Comparison of ENCODE assay signal across 16 cellular contexts in genomic region chr10:60661627-60662026, GRCh38.
DNase-seq lines count a peak whose midpoint lies in the region; ATAC-seq and TF ChIP-seq lines count a peak whose summit lies in the region.
"Had no signal": no experiment of that assay in that cellular context is flagged by ENCODE, and none has a peak within 500 bp of the region (broad histone marks: within the 10 kb centered on the region; RNA-seq: fewer than 3 reads in every experiment).

No MANE protein-coding gene starts in this region.

- in situ Hi-C loops in ACHN (cut with HindIII; ENCODE audit: low pct_ligation_motif_present, low pct_unique_long_range_greater_than_20kb, low sequenced_read_pairs) = no loop called here
- in situ Hi-C loops in astrocyte of the spinal cord (cut with HindIII; ENCODE audit: low sequenced_read_pairs) = no loop called here

- peaks cover 22% of the 10 kb centered on the region for H3K4me1 Mint-ChIP-seq in stimulated activated effector memory CD8-positive, alpha-beta T cell treated with anti-CD3 and anti-CD28 coated beads, Interleukin-12 subunit alpha, Interleukin-12 subunit beta, amount 100 ng/mL, for 72 hours
- H3K4me1 Mint-ChIP-seq: B cell, nephron had no signal

- H3K27me3 ChIP-seq in upper lobe of left lung = no peaks in the 10 kb centered on the region
- H3K27me3 ChIP-seq: esophagus muscularis mucosa, transverse colon had no signal

- H3K36me3 Mint-ChIP-seq in stimulated activated effector memory CD8-positive, alpha-beta T cell treated with anti-CD3 and anti-CD28 coated beads, Interleukin-12 subunit alpha, Interleukin-12 subunit beta, amount 100 ng/mL, for 72 hours = no peaks in the 10 kb centered on the region

- no peak overlapping the region for H3K27ac Mint-ChIP-seq in stimulated activated effector memory CD8-positive, alpha-beta T cell treated with anti-CD3 and anti-CD28 coated beads, Interleukin-12 subunit alpha, Interleukin-12 subunit beta, amount 100 ng/mL, for 72 hours
- H3K27ac Mint-ChIP-seq: B cell, nephron had no signal

- TF ChIP-seq EP300 in upper lobe of left lung (IDR thresholded peaks at IDR 0.05) = no peak

- H3K9me3 Mint-ChIP-seq in stimulated activated effector memory CD8-positive, alpha-beta T cell treated with anti-CD3 and anti-CD28 coated beads, Interleukin-12 subunit alpha, Interleukin-12 subunit beta, amount 100 ng/mL, for 72 hours = no peaks in the 10 kb centered on the region

- H3K4me3 ChIP-seq in astrocyte of the spinal cord (ENCODE audit: low read depth, low read length) (no peak overlapping the region), upper lobe of left lung (no peak overlapping the region)
- H3K4me3 ChIP-seq: esophagus muscularis mucosa, transverse colon had no signal

- peak; percentile 88 for DNase-seq in ACHN
- peak; percentile 61 for DNase-seq in HS-27A (ENCODE audit: low read depth)
- DNase-seq in astrocyte of the spinal cord (ENCODE audit: low read depth, low spot score) = peak; percentile 81
- DNase-seq in kidney glomerular epithelial cell (lab: John Stamatoyannopoulos, UW) = peak; percentile 18
- no peak for DNase-seq in upper lobe of left lung
- no peak for DNase-seq in NCI-H524 treated with DMSO at 0.1 percent for 48 hours (lab: John Stamatoyannopoulos, UW)
- no peak for DNase-seq in left ventricle myocardium superior
- DNase-seq in stimulated activated effector memory CD8-positive, alpha-beta T cell treated with anti-CD3 and anti-CD28 coated beads, Interleukin-12 subunit alpha, Interleukin-12 subunit beta, amount 100 ng/mL, for 72 hours (ENCODE audit: low spot score in 2 of 2) = no peak
- DNase-seq: activated CD4-positive, alpha-beta T cell treated with anti-CD3 and anti-CD28 coated beads for 1 hour; central memory CD4-positive, alpha-beta T cell; NCI-H774; small intestine; transverse colon had no signal

- no peaks in the 10 kb centered on the region for H3K36me3 ChIP-seq in upper lobe of left lung
- H3K36me3 ChIP-seq: esophagus muscularis mucosa, transverse colon had no signal

- intact Hi-C loops in left ventricle myocardium superior (cut with micrococcal nuclease) = no loop called here

- H3K27ac ChIP-seq in upper lobe of left lung = peak overlapping the region in 1 of 4 donors; percentile 32
- H3K27ac ChIP-seq: esophagus muscularis mucosa, transverse colon had no signal

- TF ChIP-seq POLR2A in upper lobe of left lung (IDR thresholded peaks at IDR 0.05) = no peak

- H3K9me3 ChIP-seq in upper lobe of left lung = no peaks in the 10 kb centered on the region
- H3K9me3 ChIP-seq: transverse colon had no signal

- no peak for ATAC-seq in upper lobe of left lung (ENCODE audit: low FRiP score in 2 of 2)
- no peak for ATAC-seq in left ventricle myocardium superior
- ATAC-seq in stimulated activated effector memory CD8-positive, alpha-beta T cell treated with anti-CD3 and anti-CD28 coated beads, Interleukin-12 subunit alpha, Interleukin-12 subunit beta, amount 100 ng/mL, for 72 hours = no peak

- no peak overlapping the region for H3K4me3 Mint-ChIP-seq in stimulated activated effector memory CD8-positive, alpha-beta T cell treated with anti-CD3 and anti-CD28 coated beads, Interleukin-12 subunit alpha, Interleukin-12 subunit beta, amount 100 ng/mL, for 72 hours
- H3K4me3 Mint-ChIP-seq: B cell, nephron had no signal

- WGBS in upper lobe of left lung, 2 donors = 72 to 73% methylated on average over 7 of the region's 7 CpGs

- TF ChIP-seq CTCF in astrocyte of the spinal cord (IDR thresholded peaks at IDR 0.05; ENCODE audit: low read depth, low read length) (no peak), upper lobe of left lung (IDR thresholded peaks at IDR 0.05) (no peak)

- peaks cover 5 to 28% (median 13%) of the 10 kb centered on the region in 4 donors for H3K4me1 ChIP-seq in upper lobe of left lung
- H3K4me1 ChIP-seq: esophagus muscularis mucosa, transverse colon had no signal

Comparison
In these comparisons a context has a peak if more than half of its experiments do, and no peak if none do; other contexts are left out.
1. DNase-seq: peak in ACHN (single experiment), HS-27A (single experiment), astrocyte of the spinal cord (single experiment) and kidney glomerular epithelial cell (single experiment); none in upper lobe of left lung (0 of 2), NCI-H524 treated with DMSO at 0.1 percent for 48 hours (single experiment), left ventricle myocardium superior (single experiment) and stimulated activated effector memory CD8-positive, alpha-beta T cell treated with anti-CD3 and anti-CD28 coated beads, Interleukin-12 subunit alpha, Interleukin-12 subunit beta, amount 100 ng/mL, for 72 hours (0 of 2).